Comparison of ENCODE assay signal across 8 cellular contexts in the genomic region with DNA sequence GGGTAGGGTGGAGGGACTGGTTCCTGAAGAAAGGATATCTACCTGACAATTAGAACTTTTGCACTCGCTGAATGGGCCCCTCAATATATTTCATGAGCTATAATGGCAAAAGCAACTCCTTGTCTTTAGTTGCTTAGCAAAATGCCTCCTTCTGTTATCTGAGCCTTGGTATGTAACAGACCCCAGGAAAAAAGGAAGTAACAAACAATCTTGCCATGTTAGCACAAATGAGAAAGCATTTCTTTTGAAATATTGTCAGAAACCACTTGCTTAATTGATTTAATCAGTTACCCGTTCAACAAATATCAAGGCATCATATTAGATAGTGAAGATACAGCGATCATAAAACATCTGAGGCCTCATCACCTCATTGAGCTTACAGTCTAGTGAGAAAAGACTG.
"Had no signal": no experiment of that assay in that cellular context is flagged by ENCODE, and none has a peak within 500 bp of the region (broad histone marks: within the 10 kb centered on the region; RNA-seq: fewer than 3 reads in every experiment).

No MANE protein-coding gene starts in this region.

- ATAC-seq: GM23338, HepG2 had no signal

- H2AFZ ChIP-seq: GM23338 had no signal

- H3K4me3 ChIP-seq: GM23338 had no signal

- FAIRE-seq: H1, H54, HepG2 had no signal

- H3K4me2 ChIP-seq: GM23338 had no signal

- DNase-seq: H9, HCEC 1CT, KG1 had no signal

- H3K27ac ChIP-seq: HL-60 had no signal
